In genomic region chr17:32126746-32127145, GRCh38 we compare ENCODE assay signal across 8 cellular contexts. TPM values are rescaled to one million over a fixed set of nuclear protein-coding genes. Genes with fewer than 3 reads are reported as not detected.
DNase-seq lines count a peak whose midpoint lies in the region; ATAC-seq and TF ChIP-seq lines count a peak whose summit lies in the region.

No MANE protein-coding gene starts in this region.

- H3K4me1 Mint-ChIP-seq in activated T-helper 17 cell treated with anti-CD3 and anti-CD28 coated beads, Interleukin-2, amount 50 U/mL, for 72 hours, result peaks cover 6% of the 10 kb centered on the region

- ATAC-seq in SK-N-SH treated with all-trans-retinoic acid at 6 μM for 48 hours (no peak), left lung (no peak), GM21717 (IDR thresholded peaks at IDR 0.05; ENCODE audit: unreplicated experiment) (no peak)
- ATAC-seq in activated T-helper 17 cell treated with anti-CD3 and anti-CD28 coated beads, Interleukin-2, amount 50 U/mL, for 72 hours (replicated peaks), result no peak

- CTCF ChIA-PET in SK-N-SH (lab: Yijun Ruan, JAX), result interaction anchor here (1.6 to 3.0 kb wide), 3 partner anchors 10 to 120 kb away, joined by 7 to 19 read pairs (median 12); partner anchors contain the start of gene LRRC37B

- peak overlapping the region; percentile 85 for H3K4me3 Mint-ChIP-seq in activated T-helper 17 cell treated with anti-CD3 and anti-CD28 coated beads, Interleukin-2, amount 50 U/mL, for 72 hours

- H3K9me3 Mint-ChIP-seq in activated T-helper 17 cell treated with anti-CD3 and anti-CD28 coated beads, Interleukin-2, amount 50 U/mL, for 72 hours, result no peaks in the 10 kb centered on the region

- no peaks in the 10 kb centered on the region for H4K20me1 ChIP-seq in SK-N-SH (ENCODE audit: insufficient read depth)

- no peaks in the 10 kb centered on the region for H3K36me3 Mint-ChIP-seq in activated T-helper 17 cell treated with anti-CD3 and anti-CD28 coated beads, Interleukin-2, amount 50 U/mL, for 72 hours (ENCODE audit: low read depth)

- peak overlapping the region in 1 of 2 experiments; percentile 78; a peak in 1 of 4 replicates for H3K4me3 ChIP-seq in SK-N-SH (ENCODE audit: low read depth in 2 of 2, low read length in 1 of 2)
- peak overlapping the region in 1 of 2 donors; percentile 57 for H3K4me3 ChIP-seq in left lung
- peak overlapping the region; percentile 77 to 90 for H3K4me3 ChIP-seq in stomach smooth muscle (ENCODE audit: low read length in 2 of 2)

- H3K36me3 ChIP-seq in SK-N-SH (replicated peaks in 1 of 2; ENCODE audit: control insufficient read depth in 1 of 2, insufficient read depth in 2 of 2, low read length in 1 of 2) (no peaks in the 10 kb centered on the region), left lung (no peaks in the 10 kb centered on the region), stomach smooth muscle (ENCODE audit: control insufficient read depth in 2 of 2, insufficient read depth in 2 of 2, low read length in 2 of 2) (no peaks in the 10 kb centered on the region)

- no peaks in the 10 kb centered on the region for H3K79me2 ChIP-seq in SK-N-SH (ENCODE audit: insufficient read depth)

- H3K9ac ChIP-seq in SK-N-SH (peak overlapping the region; percentile 72; the same call in 1 of the 2 replicates), stomach smooth muscle (ENCODE audit: low read length in 2 of 2) (peak overlapping the region; percentile 77 to 91)

- DNase-seq in SK-N-SH, result no peak
- no peak for DNase-seq in left lung
- no peak for DNase-seq in stimulated activated CD4-positive, alpha-beta T cell treated with anti-CD3 and anti-CD28 coated beads, Interleukin-4, amount 100 ng/mL, for 4 hours
- DNase-seq in globus pallidus (ENCODE audit: low spot score), result no peak

- H3K27me3 ChIP-seq in SK-N-SH (ENCODE audit: insufficient read depth), result no peaks in the 10 kb centered on the region
- no peaks in the 10 kb centered on the region for H3K27me3 ChIP-seq in left lung
- no peaks in the 10 kb centered on the region for H3K27me3 ChIP-seq in stomach smooth muscle (ENCODE audit: control insufficient read depth in 1 of 2, insufficient read depth in 2 of 2, low read length in 2 of 2)

- peak overlapping the region; percentile 94 for H2AFZ ChIP-seq in SK-N-SH (ENCODE audit: low read depth)

- TF ChIP-seq CTCF in SK-N-SH (IDR thresholded peaks at IDR 0.05) (no peak), left lung (IDR thresholded peaks at IDR 0.05) (no peak)

- TF ChIP-seq EP300 in SK-N-SH (IDR thresholded peaks at IDR 0.05; ENCODE audit: borderline replicate concordance in 1 of 2, low read depth in 1 of 2, low read length in 1 of 2), result no peak

- H3K9me2 ChIP-seq in SK-N-SH, result no peaks in the 10 kb centered on the region

- peak overlapping the region; percentile 89 for H3K27ac Mint-ChIP-seq in activated T-helper 17 cell treated with anti-CD3 and anti-CD28 coated beads, Interleukin-2, amount 50 U/mL, for 72 hours

- POLR2A ChIA-PET in SK-N-SH (lab: Yijun Ruan, JAX), result interaction anchor here (0.7 kb wide), 1 partner anchor 15 kb away, joined by 3 read pairs; the partner anchor contains the start of gene RHOT1

- intact Hi-C loops in left lung (cut with DNase I), result no loop called here

- no peaks in the 10 kb centered on the region for H3K27me3 Mint-ChIP-seq in activated T-helper 17 cell treated with anti-CD3 and anti-CD28 coated beads, Interleukin-2, amount 50 U/mL, for 72 hours

- peaks cover 21% of the 10 kb centered on the region for H3F3A ChIP-seq in SK-N-SH (replicated peaks; ENCODE audit: insufficient read depth)

- TF ChIP-seq RAD21 in SK-N-SH (IDR thresholded peaks at IDR 0.05; ENCODE audit: low read length), result no peak

- H3K9me3 ChIP-seq in SK-N-SH (no peaks in the 10 kb centered on the region), left lung (no peaks in the 10 kb centered on the region), stomach smooth muscle (ENCODE audit: control insufficient read depth in 2 of 2, low read length in 2 of 2) (no peaks in the 10 kb centered on the region)

- H3K27ac ChIP-seq in SK-N-SH (ENCODE audit: low read depth in 2 of 2, low read length in 1 of 2) (peak overlapping the region; percentile 79 to 87), left lung (peak overlapping the region; percentile 90), stomach smooth muscle (ENCODE audit: low read length) (peak overlapping the region; percentile 82)

- H3K4me1 ChIP-seq in SK-N-SH (ENCODE audit: control insufficient read depth in 1 of 2, insufficient read depth in 2 of 2, low read depth in 1 of 2, low read length in 1 of 2) (peaks cover 0 to 13% of the 10 kb centered on the region in 2 experiments; a peak in 1 of 4 replicates), left lung (peaks cover 0 to 23% of the 10 kb centered on the region in 2 donors), stomach smooth muscle (ENCODE audit: control insufficient read depth, insufficient read depth, low read length) (peaks cover 8% of the 10 kb centered on the region)

- WGBS in SK-N-SH (ENCODE audit: low lambda C conversion rate), result 100% methylated on average over 8 of the region's 8 CpGs

- H3K4me2 ChIP-seq in SK-N-SH, result peak overlapping the region; percentile 86; the same call in 1 of the 2 replicates

TF ChIP-seq in SK-N-SH, 30 proteins besides CTCF, POLR2A, EP300 and RAD21 (continues in another document):
- TF ChIP-seq USF2 (IDR thresholded peaks at IDR 0.05; ENCODE audit: borderline replicate concordance, low read depth, low read length) (no peak), RFX5 (IDR thresholded peaks at IDR 0.05; ENCODE audit: low read length) (no peak), FOSL2 (IDR thresholded peaks at IDR 0.05; ENCODE audit: borderline replicate concordance, low read depth) (no peak), NFIC (IDR thresholded peaks at IDR 0.05; ENCODE audit: borderline replicate concordance) (no peak), IRF3 (IDR thresholded peaks at IDR 0.05; ENCODE audit: low read depth, low read length) (no peak), MXI1 (IDR thresholded peaks at IDR 0.05; ENCODE audit: low read depth, low read length) (no peak), MAX (IDR thresholded peaks at IDR 0.05; ENCODE audit: low read depth) (no peak)

TF ChIP-seq in SK-N-SH treated with all-trans-retinoic acid at 6 μM for 48 hours, 23 proteins besides CTCF, POLR2A, EP300 and RAD21 (continues in another document):
- no peak for TF ChIP-seq RARB (CRISPR knock-in tag; IDR thresholded peaks at IDR 0.05)
- no peak for TF ChIP-seq ZC3H10 (CRISPR knock-in tag; IDR thresholded peaks at IDR 0.05)
- TF ChIP-seq GLIS3 (CRISPR knock-in tag; IDR thresholded peaks at IDR 0.05), result no peak
- TF ChIP-seq ZNF8 (CRISPR knock-in tag; IDR thresholded peaks at IDR 0.05), result no peak
- no peak for TF ChIP-seq SNAI2 (CRISPR knock-in tag; IDR thresholded peaks at IDR 0.05)
- TF ChIP-seq ZNF70 (CRISPR knock-in tag; IDR thresholded peaks at IDR 0.05), result no peak
- TF ChIP-seq ZNF565 (CRISPR knock-in tag; conservative IDR thresholded peaks at IDR 0.05; ENCODE audit: low read depth), result no peak
- TF ChIP-seq CREB5 (CRISPR knock-in tag; IDR thresholded peaks at IDR 0.05; ENCODE audit: low read depth), result no peak
- TF ChIP-seq ESRRG (CRISPR knock-in tag; IDR thresholded peaks at IDR 0.05), result no peak
- TF ChIP-seq TSHZ2 (CRISPR knock-in tag; IDR thresholded peaks at IDR 0.05), result no peak

RNA-seq across cellular contexts. Expression of gene RHOT1, which starts 15.6 kb away (rescaled TPM):
- polyA plus RNA-seq in SK-N-SH (2012; rRNA removed), result 25.0 and 36.1 TPM in 2 replicates
- 39.7 and 42.9 TPM in 2 replicates for polyA plus RNA-seq in SK-N-SH (2012; cell fraction: cytosol; rRNA removed)
- 11.5 and 30.5 TPM in 2 replicates for polyA plus RNA-seq in SK-N-SH (2012; cell fraction: nucleus; rRNA removed)
- 10 to 100 TPM; 19.5 to 26.2 TPM for total RNA-seq in activated T-helper 17 cell treated with anti-CD3 and anti-CD28 coated beads, Interleukin-2, amount 50 U/mL, for 72 hours
- total RNA-seq in left lung, result 10 to 100 TPM; 37.9 to 40.8 TPM
